Comparison of ENCODE assay signal across 8 cellular contexts in genomic region chr1:246907472-246907871, GRCh38. TPM values are rescaled to one million over a fixed set of nuclear protein-coding genes. Genes with fewer than 3 reads are reported as not detected.
DNase-seq lines count a peak whose midpoint lies in the region; ATAC-seq and TF ChIP-seq lines count a peak whose summit lies in the region.

No MANE protein-coding gene starts in this region.

- H2AFZ ChIP-seq in Loucy (ENCODE audit: low read length): no peak overlapping the region

- H3K9me3 ChIP-seq in Loucy (ENCODE audit: insufficient read depth, low read depth, low read length) (no peaks in the 10 kb centered on the region), adipocyte (ENCODE audit: control insufficient read depth, low read length) (no peaks in the 10 kb centered on the region), upper lobe of left lung (no peaks in the 10 kb centered on the region), MG63 (no peaks in the 10 kb centered on the region)

- peaks cover 11 to 26% (median 18%) of the 10 kb centered on the region in 3 donors for H3K36me3 Mint-ChIP-seq in immature natural killer cell

- no peak for TF ChIP-seq EP300 in upper lobe of left lung (IDR thresholded peaks at IDR 0.05)

- H3K27me3 ChIP-seq in Loucy (ENCODE audit: insufficient read depth, low read length, poor library complexity, severe bottlenecking) (no peaks in the 10 kb centered on the region), adipocyte (replicated peaks; ENCODE audit: control insufficient read depth, insufficient read depth, low read length) (no peaks in the 10 kb centered on the region), upper lobe of left lung (no peaks in the 10 kb centered on the region), MG63 (no peaks in the 10 kb centered on the region)

- H4K20me1 ChIP-seq in Loucy (ENCODE audit: insufficient read depth, low read length, poor library complexity, severe bottlenecking): peaks cover 18% of the 10 kb centered on the region

- H3K27ac Mint-ChIP-seq in immature natural killer cell: peak overlapping the region in 1 of 6 donors; percentile 30

- H3K4me3 ChIP-seq in Loucy (ENCODE audit: low read length, poor library complexity, severe bottlenecking) (no peak overlapping the region), adipocyte (ENCODE audit: low read length) (no peak overlapping the region), upper lobe of left lung (no peak overlapping the region), MG63 (no peak overlapping the region)

- 88 to 92% methylated on average over 1 of the region's 1 CpG for WGBS in upper lobe of left lung, 2 donors

- H3K36me3 ChIP-seq in Loucy (ENCODE audit: insufficient read depth, low read length) (peaks cover 81% of the 10 kb centered on the region), adipocyte (ENCODE audit: control insufficient read depth, insufficient read depth, low read length, severe bottlenecking) (peaks cover 87% of the 10 kb centered on the region), upper lobe of left lung (peaks cover 13 to 78% (median 33%) of the 10 kb centered on the region in 4 donors), MG63 (peaks cover 86% of the 10 kb centered on the region)

- H3K4me2 ChIP-seq in Loucy (ENCODE audit: low read depth, low read length, poor library complexity, severe bottlenecking): no peak overlapping the region

- no peak overlapping the region for H3K4me3 Mint-ChIP-seq in immature natural killer cell

- H3K27ac ChIP-seq in 22Rv1 (no peak overlapping the region), upper lobe of left lung (no peak overlapping the region)

- peak; percentile 76 for TF ChIP-seq CTCF in 22Rv1 (IDR thresholded peaks at IDR 0.05)
- peak; percentile 83 for TF ChIP-seq CTCF in Loucy (conservative IDR thresholded peaks at IDR 0.05; ENCODE audit: low read length)
- TF ChIP-seq CTCF in upper lobe of left lung (IDR thresholded peaks at IDR 0.05): peak in 4 of 6 experiments; percentile 19 to 34 (median 25)

- H3K9me2 ChIP-seq in Loucy (replicated peaks; ENCODE audit: low read depth, low read length): no peaks in the 10 kb centered on the region

- H3K4me1 ChIP-seq in Loucy (ENCODE audit: insufficient read depth, low read length, poor library complexity, severe bottlenecking) (no peaks in the 10 kb centered on the region), adipocyte (ENCODE audit: control insufficient read depth, insufficient read depth, low read length) (peaks cover 14% of the 10 kb centered on the region), upper lobe of left lung (peaks cover 0 to 3% (median 0%) of the 10 kb centered on the region in 4 donors)

- no peaks in the 10 kb centered on the region for H3K79me2 ChIP-seq in Loucy (ENCODE audit: insufficient read depth, low read length)

- H3F3A ChIP-seq in Loucy (ENCODE audit: low read depth): no peaks in the 10 kb centered on the region

- H3K9ac ChIP-seq in Loucy (ENCODE audit: low read depth, low read length, poor library complexity, severe bottlenecking) (no peak overlapping the region), adipocyte (ENCODE audit: low read length) (no peak overlapping the region)

- no peak for TF ChIP-seq POLR2A in upper lobe of left lung (IDR thresholded peaks at IDR 0.05)

- ATAC-seq in upper lobe of left lung (ENCODE audit: low FRiP score in 2 of 2): peak in 1 of 2 donors; percentile 56

- peaks cover 6 to 10% of the 10 kb centered on the region in 2 donors for H3K4me1 Mint-ChIP-seq in immature natural killer cell

- peaks cover 0 to 2% (median 0%) of the 10 kb centered on the region in 3 donors for H3K27me3 Mint-ChIP-seq in immature natural killer cell (ENCODE audit: low read depth in 3 of 3)

- H3K9me3 Mint-ChIP-seq in immature natural killer cell: no peaks in the 10 kb centered on the region

- DNase-seq in GDM1 (lab: John Stamatoyannopoulos, UW) (peak; percentile 32), adipocyte (ENCODE audit: low read depth) (peak; percentile 75), immature natural killer cell (peak; percentile 5 to 22 (median 21)), upper lobe of left lung (no peak), NCI-H1930 (lab: John Stamatoyannopoulos, UW) (no peak), MG63 (no peak)

RNA-seq across cellular contexts. Expression of gene AHCTF1, which starts 24.3 kb away (rescaled TPM):
- polyA plus RNA-seq in immature natural killer cell: 10 to 100 TPM in 1 of 3 donors, 1 to 10 TPM in 2; 7.1 to 15.4 (median 7.4) TPM
- total RNA-seq in upper lobe of left lung: 10 to 100 TPM; 22.2 to 40.9 (median 29.7) TPM
- total RNA-seq in MG63 (2014; rRNA removed; shearing (Covaris generic); ENCODE audit: low replicate concordance): 25.9 and 38.6 TPM in 2 replicates

Comparison
In these comparisons a context has a peak if more than half of its experiments do, and no peak if none do; other contexts are left out.
1. CTCF ChIP-seq: peak in every context shown above with its lines; median percentile 83 in Loucy; 76 in 22Rv1; 25 in upper lobe of left lung.
2. DNase-seq: peak in GDM1 (single experiment), adipocyte (single experiment) and immature natural killer cell (3 of 3); none in upper lobe of left lung (0 of 2), NCI-H1930 (0 of 2) and MG63 (single experiment).